ENCODE assay signal across 4 cellular contexts in genomic region chr16:16258822-16259221, GRCh38. TPM values are rescaled to one million over a fixed set of nuclear protein-coding genes. Genes with fewer than 3 reads are reported as not detected.
"Had no signal": no experiment of that assay in that cellular context is flagged by ENCODE, and none has a peak within 500 bp of the region (broad histone marks: within the 10 kb centered on the region; RNA-seq: fewer than 3 reads in every experiment).

No MANE protein-coding gene starts in this region.

RNA-seq across cellular contexts. Expression of gene ABCC6, which starts 35.5 kb away (rescaled TPM):
- total RNA-seq: activated CD8-positive, alpha-beta T cell treated with anti-CD3 and anti-CD28 coated beads, Interleukin-2, amount 10 ng/mL, durations not matched to agents 7 days and 5 days; activated naive CD8-positive, alpha-beta T cell treated with anti-CD3 and anti-CD28 coated beads, Interleukin-2, amount 10 ng/mL, durations not matched to agents 7 days and 5 days; MCF 10A had no signal
- polyA plus RNA-seq: IgD-negative memory B cell had no signal
